9 cellular contexts compared by ENCODE assay signal in genomic region chrX:2697741-2698294, GRCh38. TPM values are rescaled to one million over a fixed set of nuclear protein-coding genes. Genes with fewer than 3 reads are reported as not detected.
A peak's percentile ranks its signal among the peaks of the same experiment; 100 is the strongest.
DNase-seq lines count a peak whose midpoint lies in the region; ATAC-seq, FAIRE-seq and TF ChIP-seq lines count a peak whose summit lies in the region.
"Had no signal": no experiment of that assay in that cellular context is flagged by ENCODE, and none has a peak within 500 bp of the region (broad histone marks: within the 10 kb centered on the region; RNA-seq: fewer than 3 reads in every experiment).

No MANE protein-coding gene starts in this region.

- peak overlapping the region; percentile 67 for H3K4me2 ChIP-seq in endothelial cell of umbilical vein (ENCODE audit: insufficient read depth, low read length)

- peaks cover 23% of the 10 kb centered on the region for H3K36me3 Mint-ChIP-seq in progenitor cell of endocrine pancreas (ENCODE audit: insufficient read depth)

- peaks cover 7% of the 10 kb centered on the region for H3K9me3 Mint-ChIP-seq in progenitor cell of endocrine pancreas (ENCODE audit: low read depth)

- no peaks in the 10 kb centered on the region for H4K20me1 ChIP-seq in endothelial cell of umbilical vein (replicated peaks; ENCODE audit: control insufficient read depth, extremely low read depth, insufficient read depth, low read length)

- CTCF ChIA-PET in endothelial cell of umbilical vein (lab: Charles Lee) = no interaction called here

- intact Hi-C loops in endothelial cell of umbilical vein (cut with micrococcal nuclease) = loop anchor here (2.0 kb wide), 2 partner anchors 47 to 83 kb away; no protein-coding TSS in a partner anchor

- H3K27ac ChIP-seq in endothelial cell of umbilical vein (ENCODE audit: insufficient read depth, low read depth, low read length) (peak overlapping the region; percentile 87), WERI-Rb-1 (no peak overlapping the region)

- H3K4me3 Mint-ChIP-seq in progenitor cell of endocrine pancreas (ENCODE audit: low read depth) = no peak overlapping the region

- no peaks in the 10 kb centered on the region for H3K9me1 ChIP-seq in endothelial cell of umbilical vein (replicated peaks; ENCODE audit: control insufficient read depth, extremely low read depth, insufficient read depth, low read length)

- no peak for FAIRE-seq in endothelial cell of umbilical vein (lab: Jason Lieb, UNC)

- H3K4me1 Mint-ChIP-seq in progenitor cell of endocrine pancreas (ENCODE audit: low read depth) = peaks cover 43% of the 10 kb centered on the region

- TF ChIP-seq CTCF in endothelial cell of umbilical vein (IDR thresholded peaks at IDR 0.05; ENCODE audit: extremely low read depth in 1 of 2, insufficient read depth in 1 of 2, low read depth in 1 of 2, low read length in 2 of 2) (no peak), WERI-Rb-1 (IDR thresholded peaks at IDR 0.05; ENCODE audit: low read depth, low read length) (no peak), progenitor cell of endocrine pancreas (IDR thresholded peaks at IDR 0.05; ENCODE audit: unreplicated experiment) (no peak)

- dilution Hi-C loops in endothelial cell of umbilical vein (cut with MboI; ENCODE audit: extremely low pct_ligation_motif_present, low sequenced_read_pairs) = no loop called here

- no peak overlapping the region for H3K27ac Mint-ChIP-seq in progenitor cell of endocrine pancreas

- H3K27me3 ChIP-seq in endothelial cell of umbilical vein (ENCODE audit: control insufficient read depth in 2 of 2, insufficient read depth in 2 of 2, low read length in 2 of 2) (no peaks in the 10 kb centered on the region), WERI-Rb-1 (ENCODE audit: insufficient read depth, low read depth, severe bottlenecking) (no peaks in the 10 kb centered on the region)
- H3K27me3 ChIP-seq: body of pancreas had no signal

- POLR2A ChIA-PET in endothelial cell of umbilical vein (lab: Charles Lee) = no interaction called here

- no peak for TF ChIP-seq POLR2A in endothelial cell of umbilical vein (IDR thresholded peaks at IDR 0.05; ENCODE audit: low read depth, low read length)

- ATAC-seq in GM19452 (IDR thresholded peaks at IDR 0.05; ENCODE audit: unreplicated experiment) = peak; percentile 36
- ATAC-seq in stimulated activated naive CD8-positive, alpha-beta T cell treated with anti-CD3 and anti-CD28 coated beads, Interleukin-15, Interleukin-2, amounts not matched to agents 100 U/mL and 50 U/mL, for 24 hours = no peak
- ATAC-seq: body of pancreas had no signal

- no peak for DNase-seq in Jurkat, Clone E6-1 (ENCODE audit: low read depth, low spot score)
- peak; percentile 30 for DNase-seq in endothelial cell of umbilical vein (ENCODE audit: low read depth, low spot score)
- DNase-seq in stimulated activated naive CD8-positive, alpha-beta T cell treated with anti-CD3 and anti-CD28 coated beads, Interleukin-15, Interleukin-2, amounts not matched to agents 100 U/mL and 50 U/mL, for 24 hours = peak; percentile 8
- no peak for DNase-seq in midbrain (lab: John Stamatoyannopoulos, UW)
- no peak for DNase-seq in WERI-Rb-1
- DNase-seq in progenitor cell of endocrine pancreas (ENCODE audit: low spot score, unreplicated experiment) = no peak
- DNase-seq: KG1 had no signal

- H3K4me1 ChIP-seq in endothelial cell of umbilical vein (ENCODE audit: control insufficient read depth, extremely low read depth, insufficient read depth, low read length) = peaks cover 63% of the 10 kb centered on the region

- peak overlapping the region; percentile 30 for H3K4me3 ChIP-seq in Jurkat, Clone E6-1 (ENCODE audit: low read length)
- H3K4me3 ChIP-seq in endothelial cell of umbilical vein (replicated peaks in 1 of 3; ENCODE audit: insufficient read depth in 1 of 3, low read depth in 1 of 3, low read length in 3 of 3) (peak overlapping the region in 1 of 3 experiments; percentile 49), WERI-Rb-1 (ENCODE audit: low read depth, low read length) (no peak overlapping the region)
- H3K4me3 ChIP-seq: body of pancreas had no signal

- no TSS peak for BruUV-seq in endothelial cell of umbilical vein (replicated peaks; lab: Mats Ljungman, UMichigan)

- H3K36me3 ChIP-seq in endothelial cell of umbilical vein (ENCODE audit: control insufficient read depth in 2 of 2, extremely low read depth in 1 of 2, insufficient read depth in 2 of 2, low read length in 2 of 2) = peaks cover 0 to 4% of the 10 kb centered on the region in 2 experiments
- no peaks in the 10 kb centered on the region for H3K36me3 ChIP-seq in WERI-Rb-1

- H2AFZ ChIP-seq in endothelial cell of umbilical vein (ENCODE audit: low read depth, low read length) = no peak overlapping the region

- H3K27me3 Mint-ChIP-seq in progenitor cell of endocrine pancreas = no peaks in the 10 kb centered on the region

- H3K79me2 ChIP-seq in endothelial cell of umbilical vein (ENCODE audit: control insufficient read depth, insufficient read depth, low read length) = peaks cover 93% of the 10 kb centered on the region

- H3K9me3 ChIP-seq in endothelial cell of umbilical vein (replicated peaks; ENCODE audit: control insufficient read depth, insufficient read depth, low read length) = no peaks in the 10 kb centered on the region
- H3K9me3 ChIP-seq in WERI-Rb-1 (ENCODE audit: severe bottlenecking) = no peaks in the 10 kb centered on the region
- H3K9me3 ChIP-seq: body of pancreas had no signal

- peak overlapping the region; percentile 72 for H3K9ac ChIP-seq in endothelial cell of umbilical vein (replicated peaks; ENCODE audit: extremely low read depth, insufficient read depth, low read length)

TF ChIP-seq in endothelial cell of umbilical vein, 7 proteins besides CTCF, POLR2A, EP300 and RAD21:
- TF ChIP-seq POLR2AphosphoS5 (IDR thresholded peaks at IDR 0.05; ENCODE audit: insufficient read depth, low read depth, low read length) (no peak), MAX (IDR thresholded peaks at IDR 0.05; ENCODE audit: insufficient read depth, insufficient read length) (no peak), GATA2 (IDR thresholded peaks at IDR 0.05; ENCODE audit: insufficient read depth, insufficient read length, low read depth, low read length) (no peak), MYC (IDR thresholded peaks at IDR 0.05; ENCODE audit: low read depth, low read length) (no peak), JUN (IDR thresholded peaks at IDR 0.05; ENCODE audit: borderline replicate concordance, insufficient read depth, insufficient read length, low read depth) (no peak), EZH2 (IDR thresholded peaks at IDR 0.05; ENCODE audit: borderline replicate concordance, low read depth, low read length, severe bottlenecking) (no peak), FOS (IDR thresholded peaks at IDR 0.05; ENCODE audit: borderline replicate concordance, insufficient read depth, low read length) (no peak)

RNA-seq across cellular contexts. Expression of gene CD99, which starts 6.7 kb away (rescaled TPM):
- 682 TPM for polyA plus RNA-seq in Jurkat, Clone E6-1 (2012; ENCODE audit: insufficient read depth, insufficient read length)
- 641 and 654 TPM in 2 replicates for total RNA-seq in endothelial cell of umbilical vein
- 364 and 474 TPM in 2 replicates for polyA plus RNA-seq in endothelial cell of umbilical vein
- polyA plus RNA-seq in endothelial cell of umbilical vein (2011; cell fraction: cytosol; rRNA removed) = 464 and 610 TPM in 2 replicates
- 271 and 326 TPM in 2 replicates for polyA plus RNA-seq in endothelial cell of umbilical vein (2011; cell fraction: nucleus; rRNA removed)
- polyA plus RNA-seq in endothelial cell of umbilical vein (2012) = 519 and 816 TPM in 2 replicates
- polyA minus RNA-seq in endothelial cell of umbilical vein = 211 and 221 TPM in 2 replicates
- polyA minus RNA-seq in endothelial cell of umbilical vein (2011; cell fraction: cytosol; rRNA and poly(A)+ RNA removed) = 55.5 TPM
- polyA minus RNA-seq in endothelial cell of umbilical vein (2011; cell fraction: nucleus; rRNA and poly(A)+ RNA removed) = 67.1 and 74.9 TPM in 2 replicates
- total RNA-seq in progenitor cell of endocrine pancreas = 328 and 362 TPM in 2 replicates

RNA-seq across cellular contexts. Expression of gene XG, which starts 54.0 kb away (rescaled TPM):
- not detected for polyA plus RNA-seq in Jurkat, Clone E6-1 (2012; ENCODE audit: insufficient read depth, insufficient read length)
- total RNA-seq in endothelial cell of umbilical vein = 0.44 TPM in 1 of 2 replicates, not detected in the other
- 0.10 TPM in 1 of 2 replicates, not detected in the other for polyA plus RNA-seq in endothelial cell of umbilical vein
- polyA plus RNA-seq in endothelial cell of umbilical vein (2011; cell fraction: cytosol; rRNA removed) = 0.04 and 0.17 TPM in 2 replicates
- 0.15 TPM in 1 of 2 replicates, not detected in the other for polyA plus RNA-seq in endothelial cell of umbilical vein (2011; cell fraction: nucleus; rRNA removed)
- polyA plus RNA-seq in endothelial cell of umbilical vein (2012) = 0.19 TPM in 1 of 2 replicates, not detected in the other
- polyA minus RNA-seq in endothelial cell of umbilical vein = not detected in 2 replicates
- polyA minus RNA-seq in endothelial cell of umbilical vein (2011; cell fraction: cytosol; rRNA and poly(A)+ RNA removed) = not detected
- 0.24 and 0.43 TPM in 2 replicates for polyA minus RNA-seq in endothelial cell of umbilical vein (2011; cell fraction: nucleus; rRNA and poly(A)+ RNA removed)
- 1.2 and 2.4 TPM in 2 replicates for total RNA-seq in progenitor cell of endocrine pancreas

Comparison
In these comparisons a context has a peak if more than half of its experiments do, and no peak if none do; other contexts are left out.
1. DNase-seq: peak in endothelial cell of umbilical vein (single experiment) and stimulated activated naive CD8-positive, alpha-beta T cell treated with anti-CD3 and anti-CD28 coated beads, Interleukin-15, Interleukin-2, amounts not matched to agents 100 U/mL and 50 U/mL, for 24 hours (single experiment); none in Jurkat, Clone E6-1 (single experiment), midbrain (single experiment), WERI-Rb-1 (single experiment) and progenitor cell of endocrine pancreas (single experiment).